In the genomic region with DNA sequence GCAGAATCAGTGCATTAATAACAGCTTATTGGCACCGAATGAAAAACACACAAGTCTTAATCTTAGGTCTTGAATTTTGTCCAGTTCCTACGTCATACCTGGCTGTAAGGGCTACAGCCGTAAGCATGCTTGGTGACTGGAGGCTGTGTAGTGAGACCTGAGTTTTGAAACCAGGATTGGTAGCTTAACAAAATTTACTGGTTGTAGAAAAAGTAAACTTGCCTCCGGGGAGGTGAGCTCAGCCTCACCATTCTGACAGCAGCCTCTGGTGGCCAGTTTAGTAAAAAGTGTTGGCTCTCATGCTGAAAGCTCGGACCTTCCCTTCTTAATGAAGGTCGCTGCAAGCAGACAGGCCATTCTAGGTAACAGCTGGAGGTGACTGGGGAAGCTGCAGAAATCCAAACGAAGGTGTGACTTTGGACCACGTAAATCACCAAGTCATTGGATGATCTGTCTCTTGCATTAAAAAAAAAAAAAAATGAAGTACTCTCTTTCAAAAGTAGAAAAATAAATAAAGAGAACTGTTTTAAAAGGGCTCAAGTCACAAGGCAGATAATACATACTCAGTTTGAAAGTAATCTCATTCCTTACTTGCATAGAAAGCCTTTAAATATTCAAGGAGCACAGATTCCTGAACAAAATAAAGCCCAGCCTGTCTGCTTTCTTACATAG, we compare ENCODE assay signal across 8 cellular contexts. TPM values are rescaled to one million over a fixed set of nuclear protein-coding genes. Genes with fewer than 3 reads are reported as not detected.
DNase-seq lines count a peak whose midpoint lies in the region; FAIRE-seq and TF ChIP-seq lines count a peak whose summit lies in the region.

No MANE protein-coding gene starts in this region.

- peak; percentile 32 for DNase-seq in AG04450 (ENCODE audit: low read depth, low spot score)
- peak; percentile 20 for DNase-seq in HT1080 (ENCODE audit: low read depth)
- no peak for DNase-seq in kidney
- DNase-seq in SKM-1 (lab: John Stamatoyannopoulos, UW; ENCODE audit: unreplicated experiment), result no peak
- DNase-seq in COLO829 (ENCODE audit: low spot score), result no peak
- no peak for DNase-seq in NCI-H1417 treated with DMSO at 0.1 percent for 48 hours (lab: John Stamatoyannopoulos, UW)
- DNase-seq in activated naive CD8-positive, alpha-beta T cell treated with anti-CD3 and anti-CD28 coated beads for 36 hours, result no peak

- no peak overlapping the region for H3K4me3 Mint-ChIP-seq in brain
- H3K4me3 Mint-ChIP-seq in activated naive CD8-positive, alpha-beta T cell treated with anti-CD3 and anti-CD28 coated beads for 36 hours, result no peak overlapping the region

- no peak overlapping the region for H3K4me3 ChIP-seq in AG04450 (ENCODE audit: low read depth, low read length)
- H3K4me3 ChIP-seq in kidney (ENCODE audit: low read length in 2 of 2), result no peak overlapping the region

- peak overlapping the region; percentile 32 to 36 for H3K9ac ChIP-seq in kidney (ENCODE audit: low read length in 2 of 2)

- peaks cover 6% of the 10 kb centered on the region; the same call in 1 of the 2 replicates for H3K9me3 ChIP-seq in AG04450 (ENCODE audit: control insufficient read depth, insufficient read depth, low read length)
- H3K9me3 ChIP-seq in kidney (ENCODE audit: control insufficient read depth in 1 of 2, low read length in 2 of 2), result no peaks in the 10 kb centered on the region

- no peak for FAIRE-seq in kidney (lab: Jason Lieb, UNC)

- TF ChIP-seq CTCF in AG04450 (IDR thresholded peaks at IDR 0.05; ENCODE audit: low read depth, low read length), result peak; percentile 88
- peak; percentile 60 to 69 for TF ChIP-seq CTCF in brain (conservative IDR thresholded peaks at IDR 0.05)
- TF ChIP-seq CTCF in kidney (IDR thresholded peaks at IDR 0.05; ENCODE audit: borderline replicate concordance, extremely low read depth, insufficient read depth), result peak; percentile 53

- H3K27me3 Mint-ChIP-seq in brain, result peaks cover 2% of the 10 kb centered on the region
- no peaks in the 10 kb centered on the region for H3K27me3 Mint-ChIP-seq in activated naive CD8-positive, alpha-beta T cell treated with anti-CD3 and anti-CD28 coated beads for 36 hours

- CTCF ChIA-PET in AG04450 (lab: Charles Lee), result interaction anchor here (0.6 to 2.8 kb wide), 27 partner anchors 29 to 495 kb away, joined by 3 to 30 read pairs (median 3); no protein-coding TSS in a partner anchor

- H3K27ac ChIP-seq in AG04450 (ENCODE audit: low read depth, low read length) (no peak overlapping the region), kidney (ENCODE audit: low read depth in 2 of 2, low read length in 2 of 2) (no peak overlapping the region)

- peak overlapping the region in 2 of 5 experiments; percentile 4 to 23 for H3K27ac Mint-ChIP-seq in brain
- H3K27ac Mint-ChIP-seq in activated naive CD8-positive, alpha-beta T cell treated with anti-CD3 and anti-CD28 coated beads for 36 hours, result no peak overlapping the region

- H3K9me3 Mint-ChIP-seq in brain, result peaks cover 0 to 2% (median 0%) of the 10 kb centered on the region in 5 experiments
- H3K9me3 Mint-ChIP-seq in activated naive CD8-positive, alpha-beta T cell treated with anti-CD3 and anti-CD28 coated beads for 36 hours, result no peaks in the 10 kb centered on the region

- no peaks in the 10 kb centered on the region for H3K27me3 ChIP-seq in AG04450 (ENCODE audit: control insufficient read depth, insufficient read depth, low read length)

- no peaks in the 10 kb centered on the region for H3K36me3 Mint-ChIP-seq in brain
- no peaks in the 10 kb centered on the region for H3K36me3 Mint-ChIP-seq in activated naive CD8-positive, alpha-beta T cell treated with anti-CD3 and anti-CD28 coated beads for 36 hours

- POLR2A ChIA-PET in AG04450 (lab: Yijun Ruan, JAX), result interaction anchor here (0.6 kb wide), 1 partner anchor 488 kb away, joined by 3 read pairs; no protein-coding TSS in a partner anchor

- peaks cover 15% of the 10 kb centered on the region for H3K4me1 Mint-ChIP-seq in brain
- peaks cover 6% of the 10 kb centered on the region for H3K4me1 Mint-ChIP-seq in activated naive CD8-positive, alpha-beta T cell treated with anti-CD3 and anti-CD28 coated beads for 36 hours

- intact Hi-C loops in kidney (cut with DNase I), result no loop called here

- no peaks in the 10 kb centered on the region for H3K36me3 ChIP-seq in kidney (ENCODE audit: control insufficient read depth in 1 of 2, insufficient read depth in 2 of 2, low read length in 2 of 2)

- peaks cover 0 to 7% of the 10 kb centered on the region in 2 donors for H3K4me1 ChIP-seq in kidney (ENCODE audit: control insufficient read depth in 1 of 2, insufficient read depth in 1 of 2, low read depth in 1 of 2, low read length in 2 of 2)

RNA-seq across cellular contexts. Expression of gene HLCS, which starts 48.8 kb away (rescaled TPM):
- 19.5 and 22.3 TPM in 2 replicates for polyA plus RNA-seq in AG04450 (2011; rRNA removed)
- polyA minus RNA-seq in AG04450 (2011; rRNA and poly(A)+ RNA removed), result 24.3 and 26.0 TPM in 2 replicates
- total RNA-seq in HT1080 (2014; rRNA removed; shearing (Covaris generic)), result 19.5 and 24.4 TPM in 2 replicates
- polyA plus RNA-seq in HT1080 (2015; cell fraction: cytosol; rRNA removed), result 13.7 and 16.1 TPM in 2 replicates
- 27.0 and 30.8 TPM in 2 replicates for polyA plus RNA-seq in HT1080 (2015; cell fraction: nucleus; rRNA removed)
- 21.4 TPM for polyA plus RNA-seq in brain (ENCODE audit: insufficient read depth, low read depth, low replicate concordance)
- 29.6 TPM for total RNA-seq in kidney
- polyA plus RNA-seq in kidney (ENCODE audit: insufficient read depth, low read depth, low replicate concordance), result 4.5 TPM
- total RNA-seq in activated naive CD8-positive, alpha-beta T cell treated with anti-CD3 and anti-CD28 coated beads for 36 hours, result 10 to 100 TPM; 12.2 to 13.7 TPM

Comparison
In these comparisons a context has a peak if more than half of its experiments do, and no peak if none do; other contexts are left out.
1. DNase-seq: peak in AG04450 (single experiment) and HT1080 (single experiment); none in kidney (single experiment), SKM-1 (single experiment), COLO829 (single experiment), NCI-H1417 treated with DMSO at 0.1 percent for 48 hours (single experiment) and activated naive CD8-positive, alpha-beta T cell treated with anti-CD3 and anti-CD28 coated beads for 36 hours (single experiment).
2. Peak in every context shown above with its lines, with median percentiles within 50 percentile points of each other: CTCF ChIP-seq.